8 cellular contexts compared by ENCODE assay signal in the genomic region with DNA sequence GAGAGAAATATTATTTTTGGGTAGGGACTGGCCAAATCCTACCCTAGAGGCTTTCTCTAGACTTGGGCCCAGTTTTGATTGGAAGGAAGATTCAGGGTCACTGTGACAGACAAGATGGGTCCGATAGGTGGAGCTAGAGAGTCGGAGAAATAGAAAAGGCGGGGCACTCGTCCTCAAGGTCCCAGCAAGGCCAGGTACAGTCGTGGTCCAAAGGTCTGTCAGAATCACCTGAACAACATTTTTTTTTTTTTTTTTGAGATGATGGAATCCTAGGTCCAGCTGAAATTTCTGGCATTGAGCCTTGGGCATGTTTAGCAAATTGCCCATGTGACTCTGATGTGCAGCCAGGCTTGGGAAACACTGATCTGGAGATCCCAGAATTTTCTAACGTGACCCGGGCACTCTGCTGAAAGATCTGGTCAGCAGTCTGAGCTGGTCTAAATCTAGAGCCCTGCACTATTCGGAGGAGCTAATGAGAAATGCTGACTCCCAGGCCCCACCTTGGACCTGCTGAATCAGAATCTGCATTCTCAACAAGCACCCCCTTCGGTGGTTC. TPM values are rescaled to one million over a fixed set of nuclear protein-coding genes. Genes with fewer than 3 reads are reported as not detected.
A peak's percentile ranks its signal among the peaks of the same experiment; 100 is the strongest.
DNase-seq lines count a peak whose midpoint lies in the region; ATAC-seq, FAIRE-seq and TF ChIP-seq lines count a peak whose summit lies in the region.

No MANE protein-coding gene starts in this region.

- H3K9me2 ChIP-seq in Karpas-422 (replicated peaks; ENCODE audit: insufficient read depth, low read length): no peaks in the 10 kb centered on the region

- H3K27ac ChIP-seq in Karpas-422 (ENCODE audit: low read length): no peak overlapping the region
- H3K27ac ChIP-seq in Panc1 (ENCODE audit: low read length): 0 out of 2 replicates have a peak overlapping the region, but pooled peaks have one; percentile 5
- H3K27ac ChIP-seq in pancreas: peak overlapping the region in 1 of 4 donors; percentile 29

- intact Hi-C loops in Panc1 (cut with micrococcal nuclease; ENCODE audit: unreplicated experiment) (loop anchor here (1.0 to 2.0 kb wide), 2 partner anchors 52 to 86 kb away; no protein-coding TSS in a partner anchor), pancreas (cut with DNase I) (loop anchor here in 1 of 3 donors (5.0 kb wide), 1 partner anchor 89 kb away; no protein-coding TSS in a partner anchor)

- no TSS peak for BruUV-seq in Panc1 (replicated peaks; lab: Mats Ljungman, UMichigan)

- POLR2A ChIA-PET in Panc1 (lab: Charles Lee): interaction anchor here (0.7 kb wide), 1 partner anchor 28 kb away, joined by 12 read pairs; no protein-coding TSS in a partner anchor

- peaks cover 8% of the 10 kb centered on the region; the same call in 1 of the 2 replicates for H4K20me1 ChIP-seq in Karpas-422 (ENCODE audit: insufficient read depth, low read depth, low read length)

- H3K27me3 ChIP-seq in Karpas-422 (ENCODE audit: low read length) (no peaks in the 10 kb centered on the region), Panc1 (ENCODE audit: control insufficient read depth, insufficient read depth, low read length) (no peaks in the 10 kb centered on the region), pancreas (no peaks in the 10 kb centered on the region)

- peak; percentile 72 for DNase-seq in EH (ENCODE audit: low read depth)
- peak; percentile 91 for DNase-seq in Karpas-422
- no peak for DNase-seq in Panc1 (ENCODE audit: low read depth, low spot score)
- peak; percentile 60 for DNase-seq in activated T-cell treated with anti-CD3 and anti-CD28 coated beads, Interleukin-2, amount 50 U/mL, for 24 hours
- DNase-seq in fibroblast of the aortic adventitia (ENCODE audit: low read depth): peak; percentile 73
- peak in 5 of 6 donors; percentile 44 to 89 (median 87) for DNase-seq in pancreas
- DNase-seq in urothelium cell line (ENCODE audit: low spot score): peak; percentile 80

- H3K27me3 Mint-ChIP-seq in activated T-cell treated with anti-CD3 and anti-CD28 coated beads, Interleukin-2, amount 50 U/mL, for 24 hours: peaks cover 6% of the 10 kb centered on the region

- no peaks in the 10 kb centered on the region for H3K9me3 ChIP-seq in Karpas-422 (ENCODE audit: low read length)
- H3K9me3 ChIP-seq in Panc1 (ENCODE audit: control insufficient read depth, insufficient read depth, low read depth, low read length): no peaks in the 10 kb centered on the region
- H3K9me3 ChIP-seq in pancreas: no peaks in the 10 kb centered on the region

- H3K4me1 Mint-ChIP-seq in activated T-cell treated with anti-CD3 and anti-CD28 coated beads, Interleukin-2, amount 50 U/mL, for 24 hours (ENCODE audit: low read depth): peaks cover 13% of the 10 kb centered on the region

- no peaks in the 10 kb centered on the region for H3K36me3 ChIP-seq in Karpas-422 (ENCODE audit: insufficient read depth, low read length)
- H3K36me3 ChIP-seq in Panc1 (ENCODE audit: control insufficient read depth, insufficient read depth, low read length): no peaks in the 10 kb centered on the region
- H3K36me3 ChIP-seq in pancreas: no peaks in the 10 kb centered on the region

- CTCF ChIA-PET in Panc1 (lab: Charles Lee): interaction anchor here (0.6 to 1.7 kb wide), 10 partner anchors 9 to 372 kb away, joined by 3 to 11 read pairs (median 4); no protein-coding TSS in a partner anchor

- no peaks in the 10 kb centered on the region for H3K9me3 Mint-ChIP-seq in activated T-cell treated with anti-CD3 and anti-CD28 coated beads, Interleukin-2, amount 50 U/mL, for 24 hours

- H3K4me3 ChIP-seq in Karpas-422 (ENCODE audit: low read length) (no peak overlapping the region), Panc1 (ENCODE audit: low read depth in 2 of 2, low read length in 2 of 2) (no peak overlapping the region), fibroblast of the aortic adventitia (ENCODE audit: low read depth, low read length) (no peak overlapping the region), pancreas (no peak overlapping the region)

- no peak overlapping the region for H3K27ac Mint-ChIP-seq in activated T-cell treated with anti-CD3 and anti-CD28 coated beads, Interleukin-2, amount 50 U/mL, for 24 hours

- FAIRE-seq in pancreas (lab: Jason Lieb, UNC) (no peak), urothelium cell line (lab: Jason Lieb, UNC) (no peak)

- no peak overlapping the region for H2AFZ ChIP-seq in Karpas-422 (ENCODE audit: low read length)

- TF ChIP-seq CTCF in Panc1 (IDR thresholded peaks at IDR 0.05) (peak; percentile 92), fibroblast of the aortic adventitia (IDR thresholded peaks at IDR 0.05; ENCODE audit: insufficient read depth, low read length) (peak; percentile 91), pancreas (IDR thresholded peaks at IDR 0.05) (peak; percentile 54 to 77 (median 70))

- no peak overlapping the region for H3K4me2 ChIP-seq in Karpas-422 (ENCODE audit: low read depth, low read length, poor library complexity, severe bottlenecking)

- H3K79me2 ChIP-seq in Karpas-422 (ENCODE audit: low read length): no peaks in the 10 kb centered on the region

- 4% methylated on average over 9 of the region's 9 CpGs for WGBS in pancreas, 2 donors

- peaks cover 8% of the 10 kb centered on the region for H3K4me1 ChIP-seq in Karpas-422 (ENCODE audit: low read length)
- H3K4me1 ChIP-seq in Panc1 (ENCODE audit: control insufficient read depth, insufficient read depth, low read length): peaks cover 29% of the 10 kb centered on the region
- peaks cover 0 to 8% (median 0%) of the 10 kb centered on the region in 3 donors for H3K4me1 ChIP-seq in pancreas

- in situ Hi-C loops in Panc1 (cut with HindIII; ENCODE audit: low pct_unique_long_range_greater_than_20kb, low sequenced_read_pairs): no loop called here

- peak; percentile 63 for ATAC-seq in GM21717 (IDR thresholded peaks at IDR 0.05; ENCODE audit: unreplicated experiment)
- ATAC-seq in Panc1: peak; percentile 66
- peak; percentile 81 to 93 (median 88) for ATAC-seq in pancreas

- H3K4me3 Mint-ChIP-seq in activated T-cell treated with anti-CD3 and anti-CD28 coated beads, Interleukin-2, amount 50 U/mL, for 24 hours: no peak overlapping the region

- H3K9ac ChIP-seq in Karpas-422 (ENCODE audit: low read length): no peak overlapping the region

- H3K36me3 Mint-ChIP-seq in activated T-cell treated with anti-CD3 and anti-CD28 coated beads, Interleukin-2, amount 50 U/mL, for 24 hours (ENCODE audit: low read depth): no peaks in the 10 kb centered on the region

RNA-seq across cellular contexts. Expression of a gene that starts 23.0 kb away (rescaled TPM):
- total RNA-seq in Karpas-422 (2014; rRNA removed; shearing (Covaris generic); ENCODE audit: low replicate concordance): not detected in 2 replicates
- total RNA-seq in Panc1 (2021; ENCODE audit: unreplicated experiment) (0.15 TPM), fibroblast of the aortic adventitia (ENCODE audit: low replicate concordance) (not detected in 2 replicates), pancreas (not detected)
- 0.15 TPM for polyA plus RNA-seq in Panc1 (2012; ENCODE audit: insufficient read length)
- polyA plus RNA-seq in pancreas: not detected

RNA-seq across cellular contexts. Expression of a gene that starts 53.4 kb away (rescaled TPM):
- 4.9 and 10.8 TPM in 2 replicates for total RNA-seq in Karpas-422 (2014; rRNA removed; shearing (Covaris generic); ENCODE audit: low replicate concordance)
- total RNA-seq in Panc1 (2021; ENCODE audit: unreplicated experiment) (51.8 TPM), fibroblast of the aortic adventitia (ENCODE audit: low replicate concordance) (50.4 and 157 TPM in 2 replicates), pancreas (10 to 100 TPM in 3 of 6 donors, 1 to 10 TPM in 3; 7.4 to 16.5 (median 10.0) TPM)
- polyA plus RNA-seq in Panc1 (2012; ENCODE audit: insufficient read length): 23.0 TPM
- polyA plus RNA-seq in pancreas: 1 to 10 TPM; 7.7 to 10.0 TPM
